In genomic region chr19:40791996-40792395, GRCh38 we compare ENCODE assay signal across 9 cellular contexts. TPM values are rescaled to one million over a fixed set of nuclear protein-coding genes. Genes with fewer than 3 reads are reported as not detected.
DNase-seq lines count a peak whose midpoint lies in the region; ATAC-seq and TF ChIP-seq lines count a peak whose summit lies in the region.
"Had no signal": no experiment of that assay in that cellular context is flagged by ENCODE, and none has a peak within 500 bp of the region (broad histone marks: within the 10 kb centered on the region; RNA-seq: fewer than 3 reads in every experiment).

No MANE protein-coding gene starts in this region.

- no peak for ATAC-seq in left lung
- no peak for ATAC-seq in upper lobe of right lung

- H3K36me3 ChIP-seq in left lung, result peaks cover 0 to 41% of the 10 kb centered on the region in 2 donors
- H3K36me3 ChIP-seq in upper lobe of right lung, result no peaks in the 10 kb centered on the region

- peak overlapping the region; percentile 91 for H3K27ac Mint-ChIP-seq in activated naive CD4-positive, alpha-beta T cell treated with anti-CD3 and anti-CD28 coated beads, Interleukin-2, amount 50 U/mL, for 24 hours

- no peak overlapping the region for H3K4me3 ChIP-seq in left lung
- no peak overlapping the region for H3K4me3 ChIP-seq in upper lobe of right lung

- no peaks in the 10 kb centered on the region for H3K27me3 Mint-ChIP-seq in activated naive CD4-positive, alpha-beta T cell treated with anti-CD3 and anti-CD28 coated beads, Interleukin-2, amount 50 U/mL, for 24 hours

- no peaks in the 10 kb centered on the region for H3K27me3 ChIP-seq in left lung
- no peaks in the 10 kb centered on the region for H3K27me3 ChIP-seq in upper lobe of right lung

- peaks cover 8 to 14% of the 10 kb centered on the region in 2 donors for H3K4me1 ChIP-seq in left lung
- peaks cover 16% of the 10 kb centered on the region for H3K4me1 ChIP-seq in upper lobe of right lung

- intact Hi-C loops in left lung (cut with DNase I) (no loop called here), upper lobe of right lung (cut with DNase I) (no loop called here)

- H3K4me3 Mint-ChIP-seq in activated naive CD4-positive, alpha-beta T cell treated with anti-CD3 and anti-CD28 coated beads, Interleukin-2, amount 50 U/mL, for 24 hours, result peak overlapping the region; percentile 45

- H3K9me3 Mint-ChIP-seq in activated naive CD4-positive, alpha-beta T cell treated with anti-CD3 and anti-CD28 coated beads, Interleukin-2, amount 50 U/mL, for 24 hours, result no peaks in the 10 kb centered on the region

- H3K27ac ChIP-seq in left lung, result peak overlapping the region; percentile 50 to 61
- peak overlapping the region; percentile 78 for H3K27ac ChIP-seq in upper lobe of right lung

- TF ChIP-seq CTCF in left lung (IDR thresholded peaks at IDR 0.05) (no peak), upper lobe of right lung (IDR thresholded peaks at IDR 0.05) (no peak)

- no peak for DNase-seq in activated naive CD4-positive, alpha-beta T cell (lab: John Stamatoyannopoulos, UW)
- DNase-seq in left lung (no peak), upper lobe of right lung (no peak), GM19238 (ENCODE audit: insufficient read length, low spot score) (no peak), T1000 (lab: John Stamatoyannopoulos, UW) (no peak)
- DNase-seq: activated effector memory CD4-positive, alpha-beta T cell treated with anti-CD3 and anti-CD28 coated beads, Interleukin-2, amount 50 U/mL, for 16 hours; NCI-H69; SHP77 had no signal

- peaks cover 24% of the 10 kb centered on the region for H3K4me1 Mint-ChIP-seq in activated naive CD4-positive, alpha-beta T cell treated with anti-CD3 and anti-CD28 coated beads, Interleukin-2, amount 50 U/mL, for 24 hours

- H3K9me3 ChIP-seq in left lung (no peaks in the 10 kb centered on the region), upper lobe of right lung (no peaks in the 10 kb centered on the region)

- H3K36me3 Mint-ChIP-seq in activated naive CD4-positive, alpha-beta T cell treated with anti-CD3 and anti-CD28 coated beads, Interleukin-2, amount 50 U/mL, for 24 hours, result peaks cover 11% of the 10 kb centered on the region

RNA-seq across cellular contexts. Expression of gene EGLN2, which starts 7.0 kb away (rescaled TPM):
- 100 to 1,000 TPM; 139 to 150 TPM for total RNA-seq in left lung
- 173 TPM for total RNA-seq in upper lobe of right lung

RNA-seq across cellular contexts. Expression of gene RAB4B, which starts 13.9 kb away (rescaled TPM):
- total RNA-seq in left lung (10 to 100 TPM; 42.6 to 50.4 TPM), upper lobe of right lung (45.4 TPM)

RNA-seq across cellular contexts. Expression of gene MIA, which starts 16.7 kb away (rescaled TPM):
- total RNA-seq in left lung (under 1 TPM in 1 of 2 donors, not detected in 1; 0.89 TPM), upper lobe of right lung (not detected)

RNA-seq across cellular contexts. Expression of gene SNRPA, which starts 41.0 kb away (rescaled TPM):
- total RNA-seq in left lung, result 10 to 100 TPM; 46.1 to 79.1 TPM
- 51.7 TPM for total RNA-seq in upper lobe of right lung

RNA-seq across cellular contexts. Expression of gene ACTMAP, which starts 41.7 kb away (rescaled TPM):
- 10 to 100 TPM; 15.1 to 17.6 TPM for total RNA-seq in left lung
- 18.5 TPM for total RNA-seq in upper lobe of right lung
